Comparison of ENCODE assay signal across 1 cellular context in the genomic region with DNA sequence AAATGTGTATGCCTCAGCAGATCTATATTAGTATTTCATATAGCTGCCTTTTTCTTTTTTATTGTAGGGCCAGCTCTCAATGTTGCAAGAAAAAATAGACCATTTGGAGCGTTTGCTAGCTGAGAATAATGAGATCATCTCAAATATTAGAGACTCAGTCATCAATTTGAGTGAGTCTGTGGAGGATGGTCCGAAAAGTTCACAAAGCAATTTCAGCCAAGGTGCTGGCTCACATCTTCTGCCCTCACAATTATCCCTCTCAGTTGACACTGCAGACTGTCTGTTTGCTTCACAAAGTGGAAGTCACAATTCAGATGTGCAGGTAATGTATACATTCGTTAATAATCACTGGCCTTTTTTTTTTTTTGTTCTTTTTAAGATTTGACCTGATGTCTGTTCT.
TF ChIP-seq lines count a peak whose summit lies in the region.

No MANE protein-coding gene starts in this region.

TF ChIP-seq in IMR-90, 13 proteins besides CTCF, POLR2A, EP300 and RAD21:
- TF ChIP-seq MAFK (IDR thresholded peaks at IDR 0.05; ENCODE audit: low read depth, low read length), result no peak
- no peak for TF ChIP-seq CHD1 (IDR thresholded peaks at IDR 0.05; ENCODE audit: low read depth, low read length)
- TF ChIP-seq CEBPB (IDR thresholded peaks at IDR 0.05; ENCODE audit: low read depth, low read length), result no peak
- no peak for TF ChIP-seq NFE2L2 (IDR thresholded peaks at IDR 0.05; ENCODE audit: low read depth, low read length)
- no peak for TF ChIP-seq MXI1 (IDR thresholded peaks at IDR 0.05; ENCODE audit: borderline replicate concordance, low read depth, low read length)
- no peak for TF ChIP-seq MAZ (IDR thresholded peaks at IDR 0.05; ENCODE audit: borderline replicate concordance, low read depth, low read length)
